ENCODE assay signal across 1 cellular context in genomic region chr1:180945551-180945950, GRCh38.
TF ChIP-seq lines count a peak whose summit lies in the region.

No MANE protein-coding gene starts in this region.

TF ChIP-seq in GM23338, 12 proteins besides CTCF, POLR2A, EP300 and RAD21 (continued from another document):
- TF ChIP-seq ETS1 (IDR thresholded peaks at IDR 0.05) (no peak), STAT1 (IDR thresholded peaks at IDR 0.05; ENCODE audit: unreplicated experiment) (no peak), JUNB (IDR thresholded peaks at IDR 0.05; ENCODE audit: unreplicated experiment) (no peak), ZNF114 (CRISPR knock-in tag; IDR thresholded peaks at IDR 0.05) (no peak), POLR2AphosphoS5 (IDR thresholded peaks at IDR 0.05; ENCODE audit: low read depth) (no peak), NANOG (IDR thresholded peaks at IDR 0.05; ENCODE audit: borderline replicate concordance) (no peak), EZH2phosphoT487 (IDR thresholded peaks at IDR 0.05; ENCODE audit: unreplicated experiment) (no peak), EZH2 (IDR thresholded peaks at IDR 0.05; ENCODE audit: low read depth, unreplicated experiment) (no peak), ZNF462 (CRISPR knock-in tag; IDR thresholded peaks at IDR 0.05) (no peak)
